Comparison of ENCODE assay signal across 12 cellular contexts in the genomic region with DNA sequence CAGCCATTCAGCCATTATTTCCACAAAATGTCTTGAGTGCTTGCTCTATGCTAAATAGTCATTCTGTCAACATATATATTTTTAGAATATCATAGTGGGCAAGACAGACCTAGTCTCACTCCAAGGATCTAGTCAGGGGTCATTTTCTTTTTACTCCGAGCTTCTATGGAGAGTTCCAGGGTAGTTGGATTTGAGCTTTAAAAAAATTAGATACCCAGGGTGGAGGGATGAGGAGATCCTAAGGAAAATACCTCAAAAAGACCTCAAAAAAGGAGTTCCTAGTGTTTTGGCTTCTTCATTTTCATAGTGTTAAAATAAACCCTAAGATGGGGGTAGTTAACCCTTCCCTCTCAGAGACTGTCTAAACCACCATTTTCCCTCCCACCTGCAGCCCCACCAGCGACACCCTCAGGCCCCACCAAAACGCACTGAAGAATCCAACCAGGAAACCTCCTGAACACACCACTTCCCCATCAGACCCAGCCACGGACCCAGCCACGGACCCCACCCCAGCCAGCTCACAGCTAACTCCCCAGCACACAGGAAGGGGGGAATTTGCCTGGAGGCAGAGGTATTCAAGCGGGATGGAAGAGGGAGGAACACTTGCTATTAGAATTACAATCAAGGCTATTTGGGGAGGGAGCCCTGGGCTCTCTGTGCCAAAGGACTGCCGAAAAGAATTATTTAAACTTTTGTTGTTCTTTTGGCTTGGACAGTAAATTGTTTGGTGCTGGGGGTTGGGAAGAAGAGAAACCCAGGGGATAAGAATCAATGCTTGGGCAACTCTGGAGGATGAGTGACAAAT. TPM values are rescaled to one million over a fixed set of nuclear protein-coding genes. Genes with fewer than 3 reads are reported as not detected.
A peak's percentile ranks its signal among the peaks of the same experiment; 100 is the strongest.
DNase-seq lines count a peak whose midpoint lies in the region; TF ChIP-seq lines count a peak whose summit lies in the region.
"Had no signal": no experiment of that assay in that cellular context is flagged by ENCODE, and none has a peak within 500 bp of the region (broad histone marks: within the 10 kb centered on the region; RNA-seq: fewer than 3 reads in every experiment).

No MANE protein-coding gene starts in this region.

- no peak overlapping the region for H3K27ac Mint-ChIP-seq in activated CD4-positive, alpha-beta T cell treated with anti-CD3 and anti-CD28 coated beads, Interleukin-2, amount 10 ng/mL, durations not matched to agents 24 days and 14 days
- H3K27ac Mint-ChIP-seq in endothelial cell (ENCODE audit: unreplicated experiment), result no peak overlapping the region
- H3K27ac Mint-ChIP-seq in progenitor cell of endocrine pancreas, result peak overlapping the region; percentile 95
- H3K27ac Mint-ChIP-seq: activated CD8-positive, alpha-beta memory T cell treated with anti-CD3 and anti-CD28 coated beads, Interleukin-2, amount 10 ng/mL, durations not matched to agents 7 days and 5 days had no signal

- peaks cover 53% of the 10 kb centered on the region for H3K27me3 Mint-ChIP-seq in activated CD4-positive, alpha-beta T cell treated with anti-CD3 and anti-CD28 coated beads, Interleukin-2, amount 10 ng/mL, durations not matched to agents 24 days and 14 days
- H3K27me3 Mint-ChIP-seq in endothelial cell (ENCODE audit: unreplicated experiment), result peaks cover 16% of the 10 kb centered on the region
- H3K27me3 Mint-ChIP-seq in progenitor cell of endocrine pancreas, result peaks cover 16% of the 10 kb centered on the region

- H3K36me3 Mint-ChIP-seq in activated CD4-positive, alpha-beta T cell treated with anti-CD3 and anti-CD28 coated beads, Interleukin-2, amount 10 ng/mL, durations not matched to agents 24 days and 14 days (ENCODE audit: low read depth), result no peaks in the 10 kb centered on the region
- no peaks in the 10 kb centered on the region for H3K36me3 Mint-ChIP-seq in endothelial cell (ENCODE audit: low read depth, unreplicated experiment)
- peaks cover 4% of the 10 kb centered on the region for H3K36me3 Mint-ChIP-seq in progenitor cell of endocrine pancreas (ENCODE audit: insufficient read depth)
- H3K36me3 Mint-ChIP-seq: activated CD8-positive, alpha-beta memory T cell treated with anti-CD3 and anti-CD28 coated beads, Interleukin-2, amount 10 ng/mL, durations not matched to agents 7 days and 5 days had no signal

- no peak for DNase-seq in activated CD4-positive, alpha-beta T cell treated with anti-CD3 and anti-CD28 coated beads, Interleukin-2, amount 10 ng/mL, durations not matched to agents 24 days and 14 days
- no peak for DNase-seq in activated CD4-positive, alpha-beta T cell treated with anti-CD3 and anti-CD28 coated beads for 1 hour
- DNase-seq in NT2/D1 (ENCODE audit: low read depth, low spot score) (peak; percentile 69), endothelial cell (ENCODE audit: low spot score) (no peak), progenitor cell of endocrine pancreas (ENCODE audit: low spot score, unreplicated experiment) (no peak), cerebellar nuclear complex (lab: John Stamatoyannopoulos, UW) (no peak), NCI-H82 treated with DMSO at 0.1 percent for 48 hours (lab: John Stamatoyannopoulos, UW; ENCODE audit: unreplicated experiment) (no peak), WERI-Rb-1 (no peak)
- DNase-seq: activated CD8-positive, alpha-beta memory T cell treated with anti-CD3 and anti-CD28 coated beads, Interleukin-2, amount 10 ng/mL, durations not matched to agents 7 days and 5 days; effector CD8-positive, alpha-beta T cell; left ventricle myocardium superior had no signal

- peaks cover 26% of the 10 kb centered on the region for H3K4me1 ChIP-seq in NT2/D1 (ENCODE audit: insufficient read depth, insufficient read length)

- H3K9ac ChIP-seq in NT2/D1 (ENCODE audit: insufficient read length, low read depth), result peak overlapping the region; percentile 88

- no peak overlapping the region for H3K27ac ChIP-seq in WERI-Rb-1
- H3K27ac ChIP-seq: thyroid gland had no signal

- H3K36me3 ChIP-seq in NT2/D1 (ENCODE audit: insufficient read depth, insufficient read length, low read length), result peaks cover 30% of the 10 kb centered on the region
- no peaks in the 10 kb centered on the region for H3K36me3 ChIP-seq in WERI-Rb-1
- H3K36me3 ChIP-seq: thyroid gland had no signal

- H3K9me3 ChIP-seq in NT2/D1 (ENCODE audit: insufficient read depth, low read length) (no peaks in the 10 kb centered on the region), WERI-Rb-1 (ENCODE audit: severe bottlenecking) (no peaks in the 10 kb centered on the region)
- H3K9me3 ChIP-seq: thyroid gland had no signal

- H3K9me3 Mint-ChIP-seq in activated CD4-positive, alpha-beta T cell treated with anti-CD3 and anti-CD28 coated beads, Interleukin-2, amount 10 ng/mL, durations not matched to agents 24 days and 14 days, result no peaks in the 10 kb centered on the region
- H3K9me3 Mint-ChIP-seq in endothelial cell (ENCODE audit: unreplicated experiment) (no peaks in the 10 kb centered on the region), progenitor cell of endocrine pancreas (ENCODE audit: low read depth) (no peaks in the 10 kb centered on the region)

- peak overlapping the region; percentile 65 for H3K4me3 ChIP-seq in NT2/D1 (ENCODE audit: insufficient read length, low read depth)
- no peak overlapping the region for H3K4me3 ChIP-seq in WERI-Rb-1 (ENCODE audit: low read depth, low read length)

- intact Hi-C loops in activated CD4-positive, alpha-beta T cell treated with anti-CD3 and anti-CD28 coated beads, Interleukin-2, amount 10 ng/mL, durations not matched to agents 24 days and 14 days (cut with micrococcal nuclease), result no loop called here

- H3K4me1 Mint-ChIP-seq in activated CD4-positive, alpha-beta T cell treated with anti-CD3 and anti-CD28 coated beads, Interleukin-2, amount 10 ng/mL, durations not matched to agents 24 days and 14 days, result peaks cover 18% of the 10 kb centered on the region
- H3K4me1 Mint-ChIP-seq in endothelial cell (ENCODE audit: unreplicated experiment) (peaks cover 52% of the 10 kb centered on the region), progenitor cell of endocrine pancreas (ENCODE audit: low read depth) (peaks cover 49% of the 10 kb centered on the region)

- peak overlapping the region; percentile 89 for H3K4me3 Mint-ChIP-seq in activated CD4-positive, alpha-beta T cell treated with anti-CD3 and anti-CD28 coated beads, Interleukin-2, amount 10 ng/mL, durations not matched to agents 24 days and 14 days
- H3K4me3 Mint-ChIP-seq in endothelial cell (ENCODE audit: unreplicated experiment), result peak overlapping the region; percentile 90
- H3K4me3 Mint-ChIP-seq in progenitor cell of endocrine pancreas (ENCODE audit: low read depth), result peak overlapping the region; percentile 84

- TF ChIP-seq CTCF in endothelial cell (IDR thresholded peaks at IDR 0.05; ENCODE audit: unreplicated experiment) (no peak), progenitor cell of endocrine pancreas (IDR thresholded peaks at IDR 0.05; ENCODE audit: unreplicated experiment) (no peak), WERI-Rb-1 (IDR thresholded peaks at IDR 0.05; ENCODE audit: low read depth, low read length) (no peak)

- H3K27me3 ChIP-seq in NT2/D1 (ENCODE audit: insufficient read depth, insufficient read length), result peaks cover 15% of the 10 kb centered on the region
- peaks cover 55% of the 10 kb centered on the region for H3K27me3 ChIP-seq in WERI-Rb-1 (ENCODE audit: insufficient read depth, low read depth, severe bottlenecking)
- H3K27me3 ChIP-seq: thyroid gland had no signal

RNA-seq across cellular contexts. Expression of gene ETV4, which starts 2.2 kb away (rescaled TPM):
- total RNA-seq in activated CD4-positive, alpha-beta T cell treated with anti-CD3 and anti-CD28 coated beads, Interleukin-2, amount 10 ng/mL, durations not matched to agents 24 days and 14 days, result 7.7 and 8.3 TPM in 2 replicates
- 37.1 TPM for total RNA-seq in endothelial cell (ENCODE audit: unreplicated experiment)
- total RNA-seq in progenitor cell of endocrine pancreas, result 79.5 and 84.3 TPM in 2 replicates
